In the genomic region with DNA sequence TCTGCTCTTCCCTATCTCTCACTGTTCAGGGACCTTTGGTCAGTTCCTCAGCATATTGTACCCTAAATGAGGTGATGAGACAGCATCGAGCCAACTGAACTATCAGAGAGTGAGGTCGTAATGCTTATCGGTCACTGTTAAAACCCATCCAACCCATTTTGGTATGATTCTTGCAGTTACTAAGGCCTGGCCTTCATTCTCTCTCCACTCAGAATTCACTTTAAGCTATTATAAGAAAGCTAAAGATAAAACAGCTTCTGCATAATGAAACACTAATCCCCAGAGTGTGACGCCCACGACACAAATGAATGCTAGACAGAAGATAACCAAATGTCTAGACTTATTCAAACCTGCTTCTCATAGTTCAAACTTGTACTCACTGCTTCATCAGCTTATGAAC, we compare ENCODE assay signal across 10 cellular contexts.
DNase-seq lines count a peak whose midpoint lies in the region; ATAC-seq and TF ChIP-seq lines count a peak whose summit lies in the region.
"Had no signal": no experiment of that assay in that cellular context is flagged by ENCODE, and none has a peak within 500 bp of the region (broad histone marks: within the 10 kb centered on the region; RNA-seq: fewer than 3 reads in every experiment).

No MANE protein-coding gene starts in this region.

- no peaks in the 10 kb centered on the region for H3K9me3 ChIP-seq in testis

- H3K27me3 Mint-ChIP-seq in activated T-cell treated with anti-CD3 and anti-CD28 coated beads, Interleukin-2, amount 50 U/mL, for 24 hours: no peaks in the 10 kb centered on the region
- no peaks in the 10 kb centered on the region for H3K27me3 Mint-ChIP-seq in activated T-cell treated with anti-CD3 and anti-CD28 coated beads, Interleukin-2, amount 50 U/mL, for 72 hours (ENCODE audit: low read depth)
- H3K27me3 Mint-ChIP-seq: type B pancreatic cell had no signal

- H3K9me3 Mint-ChIP-seq in activated T-cell treated with anti-CD3 and anti-CD28 coated beads, Interleukin-2, amount 50 U/mL, for 24 hours: no peaks in the 10 kb centered on the region
- no peaks in the 10 kb centered on the region for H3K9me3 Mint-ChIP-seq in activated T-cell treated with anti-CD3 and anti-CD28 coated beads, Interleukin-2, amount 50 U/mL, for 72 hours
- H3K9me3 Mint-ChIP-seq: type B pancreatic cell had no signal

- WGBS in testis, 2 donors: 43 to 44% methylated on average over 5 of the region's 5 CpGs

- TF ChIP-seq CTCF in testis (IDR thresholded peaks at IDR 0.05): no peak

- H3K36me3 Mint-ChIP-seq in activated T-cell treated with anti-CD3 and anti-CD28 coated beads, Interleukin-2, amount 50 U/mL, for 24 hours (ENCODE audit: low read depth): peaks cover 2% of the 10 kb centered on the region
- no peaks in the 10 kb centered on the region for H3K36me3 Mint-ChIP-seq in activated T-cell treated with anti-CD3 and anti-CD28 coated beads, Interleukin-2, amount 50 U/mL, for 72 hours (ENCODE audit: insufficient read depth in 2 of 2)
- H3K36me3 Mint-ChIP-seq: type B pancreatic cell had no signal

- peak overlapping the region; percentile 57 for H3K4me3 Mint-ChIP-seq in activated T-cell treated with anti-CD3 and anti-CD28 coated beads, Interleukin-2, amount 50 U/mL, for 24 hours
- peak overlapping the region; percentile 60 to 81 for H3K4me3 Mint-ChIP-seq in activated T-cell treated with anti-CD3 and anti-CD28 coated beads, Interleukin-2, amount 50 U/mL, for 72 hours
- H3K4me3 Mint-ChIP-seq: type B pancreatic cell had no signal

- H3K4me3 ChIP-seq in testis (no peak overlapping the region), H7 (ENCODE audit: insufficient read depth, low read depth, low read length) (no peak overlapping the region)

- no peak for DNase-seq in activated T-cell treated with anti-CD3 and anti-CD28 coated beads, Interleukin-2, amount 50 U/mL, for 24 hours
- no peak for DNase-seq in activated T-cell treated with anti-CD3 and anti-CD28 coated beads for 4 hours
- DNase-seq in activated T-cell treated with anti-CD3 and anti-CD28 coated beads, Interleukin-2, amount 50 U/mL, for 72 hours: peak; percentile 35 to 47
- DNase-seq in stimulated activated CD4-positive, alpha-beta T cell treated with anti-CD3 and anti-CD28 coated beads, Interleukin-4, amount 100 ng/mL, for 1 hour: peak; percentile 27
- DNase-seq in testis: no peak
- no peak for DNase-seq in NCI-H69 (lab: John Stamatoyannopoulos, UW)
- DNase-seq in H7: no peak

- H3K27ac ChIP-seq in testis: peak overlapping the region in 1 of 2 donors; percentile 60
- H3K27ac ChIP-seq: HL-60 had no signal

- peaks cover 7% of the 10 kb centered on the region for H3K4me1 ChIP-seq in testis

- TF ChIP-seq POLR2A in testis (IDR thresholded peaks at IDR 0.05): no peak

- intact Hi-C loops in testis (cut with DNase I; ENCODE audit: low total_unique reads): no loop called here

- H3K27me3 ChIP-seq in testis: no peaks in the 10 kb centered on the region
- H3K27me3 ChIP-seq in H7 (ENCODE audit: control insufficient read depth, insufficient read depth, low read length): no peaks in the 10 kb centered on the region

- H3K27ac Mint-ChIP-seq in activated T-cell treated with anti-CD3 and anti-CD28 coated beads, Interleukin-2, amount 50 U/mL, for 24 hours: peak overlapping the region; percentile 94
- peak overlapping the region; percentile 86 for H3K27ac Mint-ChIP-seq in activated T-cell treated with anti-CD3 and anti-CD28 coated beads, Interleukin-2, amount 50 U/mL, for 72 hours
- H3K27ac Mint-ChIP-seq: type B pancreatic cell had no signal

- H3K36me3 ChIP-seq in testis (ENCODE audit: low read depth, missing control alignments): no peaks in the 10 kb centered on the region
- H3K36me3 ChIP-seq in H7 (replicated peaks; ENCODE audit: control insufficient read depth, insufficient read depth, low read length): no peaks in the 10 kb centered on the region

- peaks cover 65% of the 10 kb centered on the region for H3K4me1 Mint-ChIP-seq in activated T-cell treated with anti-CD3 and anti-CD28 coated beads, Interleukin-2, amount 50 U/mL, for 24 hours (ENCODE audit: low read depth)
- peaks cover 64% of the 10 kb centered on the region for H3K4me1 Mint-ChIP-seq in activated T-cell treated with anti-CD3 and anti-CD28 coated beads, Interleukin-2, amount 50 U/mL, for 72 hours (ENCODE audit: low read depth)

- peak; percentile 59 for ATAC-seq in HG02938 (IDR thresholded peaks at IDR 0.05; ENCODE audit: unreplicated experiment)
- peak; percentile 60 to 73 for ATAC-seq in activated T-cell treated with anti-CD3 and anti-CD28 coated beads, Interleukin-2, amount 50 U/mL, for 72 hours (replicated peaks in 1 of 2)

Comparison
In these comparisons a context has a peak if more than half of its experiments do, and no peak if none do; other contexts are left out.
1. DNase-seq: peak in activated T-cell treated with anti-CD3 and anti-CD28 coated beads, Interleukin-2, amount 50 U/mL, for 72 hours (2 of 2) and stimulated activated CD4-positive, alpha-beta T cell treated with anti-CD3 and anti-CD28 coated beads, Interleukin-4, amount 100 ng/mL, for 1 hour (single experiment); none in activated T-cell treated with anti-CD3 and anti-CD28 coated beads, Interleukin-2, amount 50 U/mL, for 24 hours (single experiment), activated T-cell treated with anti-CD3 and anti-CD28 coated beads for 4 hours (single experiment), testis (single experiment), NCI-H69 (single experiment) and H7 (single experiment).